1 cellular context compared by ENCODE assay signal in the genomic region with DNA sequence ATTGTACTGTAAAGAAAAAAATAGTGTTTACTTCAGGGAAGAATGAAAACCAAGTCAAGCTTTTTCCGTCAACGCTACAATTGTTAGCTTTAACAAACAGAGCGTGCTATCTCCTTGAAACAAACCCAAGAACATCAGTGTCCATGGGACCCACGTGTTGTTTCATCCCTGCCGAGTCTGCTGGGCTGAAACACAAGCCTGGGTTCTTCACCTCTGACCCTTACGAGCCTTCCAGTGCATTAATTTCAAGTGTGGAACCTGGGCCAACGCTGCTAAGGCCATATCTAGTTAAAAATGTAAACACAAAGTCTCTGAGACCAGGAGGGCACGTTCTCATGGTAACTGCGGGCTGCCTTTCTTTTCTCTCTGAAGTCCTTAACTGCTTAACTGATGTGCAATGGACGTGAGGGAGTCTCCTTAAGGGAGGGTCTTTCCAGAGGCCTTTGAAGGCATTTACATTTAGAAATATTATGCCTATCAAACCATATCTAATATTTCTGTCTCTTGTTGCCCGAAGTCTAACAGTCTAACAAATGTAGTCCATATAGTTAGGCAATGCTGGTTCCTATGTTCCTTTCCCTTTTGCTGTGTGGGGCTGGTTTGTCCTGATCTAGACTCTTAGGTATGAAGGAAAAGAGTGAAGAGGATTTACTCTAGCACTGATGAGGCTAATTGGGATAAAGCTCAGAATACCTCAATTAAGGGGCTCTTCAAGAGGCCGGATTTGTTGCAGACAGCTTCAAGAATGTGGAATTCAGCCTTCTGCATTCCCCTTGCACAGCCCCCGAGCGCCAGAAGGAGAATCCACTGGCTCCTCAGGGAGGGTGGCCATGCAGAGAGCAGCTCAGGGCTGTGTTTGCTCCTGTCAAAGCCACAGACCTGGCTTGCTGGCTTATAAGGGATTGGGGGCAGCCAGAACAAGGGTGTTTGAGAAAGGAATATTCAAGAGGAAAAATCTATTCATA.
TF ChIP-seq lines count a peak whose summit lies in the region.

No MANE protein-coding gene starts in this region.

TF ChIP-seq in GM23338, 12 proteins besides CTCF, POLR2A, EP300 and RAD21 (continued from another document):
- TF ChIP-seq, protein P1, sequence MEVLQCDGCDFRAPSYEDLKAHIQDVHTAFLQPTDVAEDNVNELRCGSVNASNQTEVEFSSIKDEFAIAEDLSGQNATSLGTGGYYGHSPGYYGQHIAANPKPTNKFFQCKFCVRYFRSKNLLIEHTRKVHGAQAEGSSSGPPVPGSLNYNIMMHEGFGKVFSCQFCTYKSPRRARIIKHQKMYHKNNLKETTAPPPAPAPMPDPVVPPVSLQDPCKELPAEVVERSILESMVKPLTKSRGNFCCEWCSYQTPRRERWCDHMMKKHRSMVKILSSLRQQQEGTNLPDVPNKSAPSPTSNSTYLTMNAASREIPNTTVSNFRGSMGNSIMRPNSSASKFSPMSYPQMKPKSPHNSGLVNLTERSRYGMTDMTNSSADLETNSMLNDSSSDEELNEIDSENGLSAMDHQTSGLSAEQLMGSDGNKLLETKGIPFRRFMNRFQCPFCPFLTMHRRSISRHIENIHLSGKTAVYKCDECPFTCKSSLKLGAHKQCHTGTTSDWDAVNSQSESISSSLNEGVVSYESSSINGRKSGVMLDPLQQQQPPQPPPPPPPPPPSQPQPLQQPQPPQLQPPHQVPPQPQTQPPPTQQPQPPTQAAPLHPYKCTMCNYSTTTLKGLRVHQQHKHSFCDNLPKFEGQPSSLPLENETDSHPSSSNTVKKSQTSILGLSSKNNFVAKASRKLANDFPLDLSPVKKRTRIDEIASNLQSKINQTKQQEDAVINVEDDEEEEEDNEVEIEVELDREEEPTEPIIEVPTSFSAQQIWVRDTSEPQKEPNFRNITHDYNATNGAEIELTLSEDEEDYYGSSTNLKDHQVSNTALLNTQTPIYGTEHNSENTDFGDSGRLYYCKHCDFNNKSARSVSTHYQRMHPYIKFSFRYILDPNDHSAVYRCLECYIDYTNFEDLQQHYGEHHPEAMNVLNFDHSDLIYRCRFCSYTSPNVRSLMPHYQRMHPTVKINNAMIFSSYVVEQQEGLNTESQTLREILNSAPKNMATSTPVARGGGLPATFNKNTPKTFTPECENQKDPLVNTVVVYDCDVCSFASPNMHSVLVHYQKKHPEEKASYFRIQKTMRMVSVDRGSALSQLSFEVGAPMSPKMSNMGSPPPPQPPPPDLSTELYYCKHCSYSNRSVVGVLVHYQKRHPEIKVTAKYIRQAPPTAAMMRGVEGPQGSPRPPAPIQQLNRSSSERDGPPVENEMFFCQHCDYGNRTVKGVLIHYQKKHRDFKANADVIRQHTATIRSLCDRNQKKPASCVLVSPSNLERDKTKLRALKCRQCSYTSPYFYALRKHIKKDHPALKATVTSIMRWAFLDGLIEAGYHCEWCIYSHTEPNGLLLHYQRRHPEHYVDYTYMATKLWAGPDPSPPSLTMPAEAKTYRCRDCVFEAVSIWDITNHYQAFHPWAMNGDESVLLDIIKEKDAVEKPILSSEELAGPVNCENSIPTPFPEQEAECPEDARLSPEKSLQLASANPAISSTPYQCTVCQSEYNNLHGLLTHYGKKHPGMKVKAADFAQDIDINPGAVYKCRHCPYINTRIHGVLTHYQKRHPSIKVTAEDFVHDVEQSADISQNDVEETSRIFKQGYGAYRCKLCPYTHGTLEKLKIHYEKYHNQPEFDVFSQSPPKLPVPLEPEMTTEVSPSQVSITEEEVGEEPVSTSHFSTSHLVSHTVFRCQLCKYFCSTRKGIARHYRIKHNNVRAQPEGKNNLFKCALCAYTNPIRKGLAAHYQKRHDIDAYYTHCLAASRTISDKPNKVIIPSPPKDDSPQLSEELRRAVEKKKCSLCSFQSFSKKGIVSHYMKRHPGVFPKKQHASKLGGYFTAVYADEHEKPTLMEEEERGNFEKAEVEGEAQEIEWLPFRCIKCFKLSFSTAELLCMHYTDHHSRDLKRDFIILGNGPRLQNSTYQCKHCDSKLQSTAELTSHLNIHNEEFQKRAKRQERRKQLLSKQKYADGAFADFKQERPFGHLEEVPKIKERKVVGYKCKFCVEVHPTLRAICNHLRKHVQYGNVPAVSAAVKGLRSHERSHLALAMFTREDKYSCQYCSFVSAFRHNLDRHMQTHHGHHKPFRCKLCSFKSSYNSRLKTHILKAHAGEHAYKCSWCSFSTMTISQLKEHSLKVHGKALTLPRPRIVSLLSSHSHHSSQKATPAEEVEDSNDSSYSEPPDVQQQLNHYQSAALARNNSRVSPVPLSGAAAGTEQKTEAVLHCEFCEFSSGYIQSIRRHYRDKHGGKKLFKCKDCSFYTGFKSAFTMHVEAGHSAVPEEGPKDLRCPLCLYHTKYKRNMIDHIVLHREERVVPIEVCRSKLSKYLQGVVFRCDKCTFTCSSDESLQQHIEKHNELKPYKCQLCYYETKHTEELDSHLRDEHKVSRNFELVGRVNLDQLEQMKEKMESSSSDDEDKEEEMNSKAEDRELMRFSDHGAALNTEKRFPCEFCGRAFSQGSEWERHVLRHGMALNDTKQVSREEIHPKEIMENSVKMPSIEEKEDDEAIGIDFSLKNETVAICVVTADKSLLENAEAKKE (CRISPR knock-in tag; IDR thresholded peaks at IDR 0.05), result no peak
- no peak for TF ChIP-seq ZNF331 (CRISPR knock-in tag; IDR thresholded peaks at IDR 0.05; ENCODE audit: low read depth)
TF ChIP-seq in GM23338: peak in this region for 0.
